1 cellular context compared by ENCODE assay signal in the genomic region with DNA sequence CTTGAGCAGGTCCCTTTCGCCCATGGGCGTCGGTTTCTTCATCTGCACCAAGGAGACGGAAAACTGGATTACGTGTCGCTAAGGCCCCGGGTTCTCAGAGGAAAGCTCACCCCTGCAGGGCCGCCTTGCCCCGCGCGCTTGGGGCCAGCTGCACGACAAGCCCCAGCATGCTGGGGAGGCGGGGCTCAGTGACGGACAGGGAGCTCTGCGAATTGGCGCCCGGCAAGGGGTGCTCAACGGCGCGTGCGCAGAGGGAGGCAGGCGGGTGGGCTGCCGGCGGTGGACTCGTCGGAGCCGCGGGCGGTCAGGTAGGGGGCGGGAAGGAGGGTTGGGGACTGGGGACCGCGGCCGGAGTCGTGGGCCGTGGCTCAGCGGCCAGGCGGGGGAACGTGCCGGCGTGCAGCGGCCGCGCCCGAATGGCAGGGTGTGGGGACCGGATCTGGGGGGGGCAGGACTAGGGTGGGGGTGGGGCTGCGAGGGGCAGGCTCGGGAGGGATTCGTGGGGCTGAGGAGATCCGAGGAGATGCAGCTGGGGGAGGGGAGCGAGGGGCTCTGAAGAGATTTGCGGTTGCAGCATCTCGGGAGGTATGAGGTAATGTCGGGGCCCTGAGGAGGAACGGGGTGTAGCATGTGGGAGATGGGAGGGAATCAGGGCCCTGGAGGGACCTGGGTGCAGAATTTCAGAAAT.
TF ChIP-seq lines count a peak whose summit lies in the region.

A gene with protein sequence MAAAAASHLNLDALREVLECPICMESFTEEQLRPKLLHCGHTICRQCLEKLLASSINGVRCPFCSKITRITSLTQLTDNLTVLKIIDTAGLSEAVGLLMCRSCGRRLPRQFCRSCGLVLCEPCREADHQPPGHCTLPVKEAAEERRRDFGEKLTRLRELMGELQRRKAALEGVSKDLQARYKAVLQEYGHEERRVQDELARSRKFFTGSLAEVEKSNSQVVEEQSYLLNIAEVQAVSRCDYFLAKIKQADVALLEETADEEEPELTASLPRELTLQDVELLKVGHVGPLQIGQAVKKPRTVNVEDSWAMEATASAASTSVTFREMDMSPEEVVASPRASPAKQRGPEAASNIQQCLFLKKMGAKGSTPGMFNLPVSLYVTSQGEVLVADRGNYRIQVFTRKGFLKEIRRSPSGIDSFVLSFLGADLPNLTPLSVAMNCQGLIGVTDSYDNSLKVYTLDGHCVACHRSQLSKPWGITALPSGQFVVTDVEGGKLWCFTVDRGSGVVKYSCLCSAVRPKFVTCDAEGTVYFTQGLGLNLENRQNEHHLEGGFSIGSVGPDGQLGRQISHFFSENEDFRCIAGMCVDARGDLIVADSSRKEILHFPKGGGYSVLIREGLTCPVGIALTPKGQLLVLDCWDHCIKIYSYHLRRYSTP (plus strand): TSS at position 232 of the 688 bp plus-strand sequence. CDS start 10,438 bp downstream, outside the sequence.

TF ChIP-seq in GM12878, 131 proteins besides CTCF, POLR2A, EP300 and RAD21 (continued from another document and continues in another):
- TF ChIP-seq, protein P1, sequence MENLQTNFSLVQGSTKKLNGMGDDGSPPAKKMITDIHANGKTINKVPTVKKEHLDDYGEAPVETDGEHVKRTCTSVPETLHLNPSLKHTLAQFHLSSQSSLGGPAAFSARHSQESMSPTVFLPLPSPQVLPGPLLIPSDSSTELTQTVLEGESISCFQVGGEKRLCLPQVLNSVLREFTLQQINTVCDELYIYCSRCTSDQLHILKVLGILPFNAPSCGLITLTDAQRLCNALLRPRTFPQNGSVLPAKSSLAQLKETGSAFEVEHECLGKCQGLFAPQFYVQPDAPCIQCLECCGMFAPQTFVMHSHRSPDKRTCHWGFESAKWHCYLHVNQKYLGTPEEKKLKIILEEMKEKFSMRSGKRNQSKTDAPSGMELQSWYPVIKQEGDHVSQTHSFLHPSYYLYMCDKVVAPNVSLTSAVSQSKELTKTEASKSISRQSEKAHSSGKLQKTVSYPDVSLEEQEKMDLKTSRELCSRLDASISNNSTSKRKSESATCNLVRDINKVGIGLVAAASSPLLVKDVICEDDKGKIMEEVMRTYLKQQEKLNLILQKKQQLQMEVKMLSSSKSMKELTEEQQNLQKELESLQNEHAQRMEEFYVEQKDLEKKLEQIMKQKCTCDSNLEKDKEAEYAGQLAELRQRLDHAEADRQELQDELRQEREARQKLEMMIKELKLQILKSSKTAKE (IDR thresholded peaks at IDR 0.05; ENCODE audit: low read depth, poor library complexity, severe bottlenecking) = peak; percentile 75
- TF ChIP-seq NBN (IDR thresholded peaks at IDR 0.05) (peak; percentile 68; the same call in 1 of the 2 replicates), PAX5 (IDR thresholded peaks at IDR 0.05; ENCODE audit: borderline replicate concordance, low read depth, low read length) (0 out of 2 replicates have a peak, but pooled peaks have one; percentile 43), CHD1 (IDR thresholded peaks at IDR 0.05; ENCODE audit: low read depth, low read length) (peak; percentile 94), RUNX3 (IDR thresholded peaks at IDR 0.05; ENCODE audit: low read length) (peak; percentile 46), POLR2AphosphoS2 (IDR thresholded peaks at IDR 0.05; ENCODE audit: low read depth, low read length) (0 out of 2 replicates have a peak, but pooled peaks have one; percentile 55), PML (IDR thresholded peaks at IDR 0.05; ENCODE audit: low read length) (peak; percentile 61; the same call in 1 of the 2 replicates), IKZF1 (conservative IDR thresholded peaks at IDR 0.05) (0 out of 2 replicates have a peak, but pooled peaks have one; percentile 24), CREM (IDR thresholded peaks at IDR 0.05; ENCODE audit: low read depth) (peak; percentile 39; the same call in 1 of the 2 replicates), EGR1 (IDR thresholded peaks at IDR 0.05; ENCODE audit: borderline replicate concordance in 1 of 2, low read depth in 2 of 2, low read length in 2 of 2) (0 out of 3 replicates have a peak, but pooled peaks of 1 of the 2 experiments have one; percentile 17), CHD2 (IDR thresholded peaks at IDR 0.05; ENCODE audit: borderline replicate concordance, low read depth, low read length) (peak; percentile 79), RB1 (IDR thresholded peaks at IDR 0.05; ENCODE audit: borderline replicate concordance) (peak; percentile 75; the same call in 1 of the 2 replicates), SMC3 (IDR thresholded peaks at IDR 0.05; ENCODE audit: borderline replicate concordance, low read length) (no peak), STAT1 (conservative IDR thresholded peaks at IDR 0.05) (no peak), TCF12 (IDR thresholded peaks at IDR 0.05; ENCODE audit: low read depth, low read length) (peak; percentile 91)
- TF ChIP-seq, protein P2, sequence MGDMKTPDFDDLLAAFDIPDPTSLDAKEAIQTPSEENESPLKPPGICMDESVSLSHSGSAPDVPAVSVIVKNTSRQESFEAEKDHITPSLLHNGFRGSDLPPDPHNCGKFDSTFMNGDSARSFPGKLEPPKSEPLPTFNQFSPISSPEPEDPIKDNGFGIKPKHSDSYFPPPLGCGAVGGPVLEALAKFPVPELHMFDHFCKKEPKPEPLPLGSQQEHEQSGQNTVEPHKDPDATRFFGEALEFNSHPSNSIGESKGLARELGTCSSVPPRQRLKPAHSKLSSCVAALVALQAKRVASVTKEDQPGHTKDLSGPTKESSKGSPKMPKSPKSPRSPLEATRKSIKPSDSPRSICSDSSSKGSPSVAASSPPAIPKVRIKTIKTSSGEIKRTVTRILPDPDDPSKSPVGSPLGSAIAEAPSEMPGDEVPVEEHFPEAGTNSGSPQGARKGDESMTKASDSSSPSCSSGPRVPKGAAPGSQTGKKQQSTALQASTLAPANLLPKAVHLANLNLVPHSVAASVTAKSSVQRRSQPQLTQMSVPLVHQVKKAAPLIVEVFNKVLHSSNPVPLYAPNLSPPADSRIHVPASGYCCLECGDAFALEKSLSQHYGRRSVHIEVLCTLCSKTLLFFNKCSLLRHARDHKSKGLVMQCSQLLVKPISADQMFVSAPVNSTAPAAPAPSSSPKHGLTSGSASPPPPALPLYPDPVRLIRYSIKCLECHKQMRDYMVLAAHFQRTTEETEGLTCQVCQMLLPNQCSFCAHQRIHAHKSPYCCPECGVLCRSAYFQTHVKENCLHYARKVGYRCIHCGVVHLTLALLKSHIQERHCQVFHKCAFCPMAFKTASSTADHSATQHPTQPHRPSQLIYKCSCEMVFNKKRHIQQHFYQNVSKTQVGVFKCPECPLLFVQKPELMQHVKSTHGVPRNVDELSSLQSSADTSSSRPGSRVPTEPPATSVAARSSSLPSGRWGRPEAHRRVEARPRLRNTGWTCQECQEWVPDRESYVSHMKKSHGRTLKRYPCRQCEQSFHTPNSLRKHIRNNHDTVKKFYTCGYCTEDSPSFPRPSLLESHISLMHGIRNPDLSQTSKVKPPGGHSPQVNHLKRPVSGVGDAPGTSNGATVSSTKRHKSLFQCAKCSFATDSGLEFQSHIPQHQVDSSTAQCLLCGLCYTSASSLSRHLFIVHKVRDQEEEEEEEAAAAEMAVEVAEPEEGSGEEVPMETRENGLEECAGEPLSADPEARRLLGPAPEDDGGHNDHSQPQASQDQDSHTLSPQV (IDR thresholded peaks at IDR 0.05) = no peak
- TF ChIP-seq, protein P3, sequence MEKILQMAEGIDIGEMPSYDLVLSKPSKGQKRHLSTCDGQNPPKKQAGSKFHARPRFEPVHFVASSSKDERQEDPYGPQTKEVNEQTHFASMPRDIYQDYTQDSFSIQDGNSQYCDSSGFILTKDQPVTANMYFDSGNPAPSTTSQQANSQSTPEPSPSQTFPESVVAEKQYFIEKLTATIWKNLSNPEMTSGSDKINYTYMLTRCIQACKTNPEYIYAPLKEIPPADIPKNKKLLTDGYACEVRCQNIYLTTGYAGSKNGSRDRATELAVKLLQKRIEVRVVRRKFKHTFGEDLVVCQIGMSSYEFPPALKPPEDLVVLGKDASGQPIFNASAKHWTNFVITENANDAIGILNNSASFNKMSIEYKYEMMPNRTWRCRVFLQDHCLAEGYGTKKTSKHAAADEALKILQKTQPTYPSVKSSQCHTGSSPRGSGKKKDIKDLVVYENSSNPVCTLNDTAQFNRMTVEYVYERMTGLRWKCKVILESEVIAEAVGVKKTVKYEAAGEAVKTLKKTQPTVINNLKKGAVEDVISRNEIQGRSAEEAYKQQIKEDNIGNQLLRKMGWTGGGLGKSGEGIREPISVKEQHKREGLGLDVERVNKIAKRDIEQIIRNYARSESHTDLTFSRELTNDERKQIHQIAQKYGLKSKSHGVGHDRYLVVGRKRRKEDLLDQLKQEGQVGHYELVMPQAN (conservative IDR thresholded peaks at IDR 0.05) = peak; percentile 63; the same call in 1 of the 2 replicates
- TF ChIP-seq, protein P4, sequence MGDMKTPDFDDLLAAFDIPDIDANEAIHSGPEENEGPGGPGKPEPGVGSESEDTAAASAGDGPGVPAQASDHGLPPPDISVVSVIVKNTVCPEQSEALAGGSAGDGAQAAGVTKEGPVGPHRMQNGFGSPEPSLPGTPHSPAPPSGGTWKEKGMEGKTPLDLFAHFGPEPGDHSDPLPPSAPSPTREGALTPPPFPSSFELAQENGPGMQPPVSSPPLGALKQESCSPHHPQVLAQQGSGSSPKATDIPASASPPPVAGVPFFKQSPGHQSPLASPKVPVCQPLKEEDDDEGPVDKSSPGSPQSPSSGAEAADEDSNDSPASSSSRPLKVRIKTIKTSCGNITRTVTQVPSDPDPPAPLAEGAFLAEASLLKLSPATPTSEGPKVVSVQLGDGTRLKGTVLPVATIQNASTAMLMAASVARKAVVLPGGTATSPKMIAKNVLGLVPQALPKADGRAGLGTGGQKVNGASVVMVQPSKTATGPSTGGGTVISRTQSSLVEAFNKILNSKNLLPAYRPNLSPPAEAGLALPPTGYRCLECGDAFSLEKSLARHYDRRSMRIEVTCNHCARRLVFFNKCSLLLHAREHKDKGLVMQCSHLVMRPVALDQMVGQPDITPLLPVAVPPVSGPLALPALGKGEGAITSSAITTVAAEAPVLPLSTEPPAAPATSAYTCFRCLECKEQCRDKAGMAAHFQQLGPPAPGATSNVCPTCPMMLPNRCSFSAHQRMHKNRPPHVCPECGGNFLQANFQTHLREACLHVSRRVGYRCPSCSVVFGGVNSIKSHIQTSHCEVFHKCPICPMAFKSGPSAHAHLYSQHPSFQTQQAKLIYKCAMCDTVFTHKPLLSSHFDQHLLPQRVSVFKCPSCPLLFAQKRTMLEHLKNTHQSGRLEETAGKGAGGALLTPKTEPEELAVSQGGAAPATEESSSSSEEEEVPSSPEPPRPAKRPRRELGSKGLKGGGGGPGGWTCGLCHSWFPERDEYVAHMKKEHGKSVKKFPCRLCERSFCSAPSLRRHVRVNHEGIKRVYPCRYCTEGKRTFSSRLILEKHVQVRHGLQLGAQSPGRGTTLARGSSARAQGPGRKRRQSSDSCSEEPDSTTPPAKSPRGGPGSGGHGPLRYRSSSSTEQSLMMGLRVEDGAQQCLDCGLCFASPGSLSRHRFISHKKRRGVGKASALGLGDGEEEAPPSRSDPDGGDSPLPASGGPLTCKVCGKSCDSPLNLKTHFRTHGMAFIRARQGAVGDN (IDR thresholded peaks at IDR 0.05) = peak; percentile 66
- TF ChIP-seq, protein P5, sequence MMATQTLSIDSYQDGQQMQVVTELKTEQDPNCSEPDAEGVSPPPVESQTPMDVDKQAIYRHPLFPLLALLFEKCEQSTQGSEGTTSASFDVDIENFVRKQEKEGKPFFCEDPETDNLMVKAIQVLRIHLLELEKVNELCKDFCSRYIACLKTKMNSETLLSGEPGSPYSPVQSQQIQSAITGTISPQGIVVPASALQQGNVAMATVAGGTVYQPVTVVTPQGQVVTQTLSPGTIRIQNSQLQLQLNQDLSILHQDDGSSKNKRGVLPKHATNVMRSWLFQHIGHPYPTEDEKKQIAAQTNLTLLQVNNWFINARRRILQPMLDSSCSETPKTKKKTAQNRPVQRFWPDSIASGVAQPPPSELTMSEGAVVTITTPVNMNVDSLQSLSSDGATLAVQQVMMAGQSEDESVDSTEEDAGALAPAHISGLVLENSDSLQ (IDR thresholded peaks at IDR 0.05) = peak; percentile 99
- TF ChIP-seq, protein P6, sequence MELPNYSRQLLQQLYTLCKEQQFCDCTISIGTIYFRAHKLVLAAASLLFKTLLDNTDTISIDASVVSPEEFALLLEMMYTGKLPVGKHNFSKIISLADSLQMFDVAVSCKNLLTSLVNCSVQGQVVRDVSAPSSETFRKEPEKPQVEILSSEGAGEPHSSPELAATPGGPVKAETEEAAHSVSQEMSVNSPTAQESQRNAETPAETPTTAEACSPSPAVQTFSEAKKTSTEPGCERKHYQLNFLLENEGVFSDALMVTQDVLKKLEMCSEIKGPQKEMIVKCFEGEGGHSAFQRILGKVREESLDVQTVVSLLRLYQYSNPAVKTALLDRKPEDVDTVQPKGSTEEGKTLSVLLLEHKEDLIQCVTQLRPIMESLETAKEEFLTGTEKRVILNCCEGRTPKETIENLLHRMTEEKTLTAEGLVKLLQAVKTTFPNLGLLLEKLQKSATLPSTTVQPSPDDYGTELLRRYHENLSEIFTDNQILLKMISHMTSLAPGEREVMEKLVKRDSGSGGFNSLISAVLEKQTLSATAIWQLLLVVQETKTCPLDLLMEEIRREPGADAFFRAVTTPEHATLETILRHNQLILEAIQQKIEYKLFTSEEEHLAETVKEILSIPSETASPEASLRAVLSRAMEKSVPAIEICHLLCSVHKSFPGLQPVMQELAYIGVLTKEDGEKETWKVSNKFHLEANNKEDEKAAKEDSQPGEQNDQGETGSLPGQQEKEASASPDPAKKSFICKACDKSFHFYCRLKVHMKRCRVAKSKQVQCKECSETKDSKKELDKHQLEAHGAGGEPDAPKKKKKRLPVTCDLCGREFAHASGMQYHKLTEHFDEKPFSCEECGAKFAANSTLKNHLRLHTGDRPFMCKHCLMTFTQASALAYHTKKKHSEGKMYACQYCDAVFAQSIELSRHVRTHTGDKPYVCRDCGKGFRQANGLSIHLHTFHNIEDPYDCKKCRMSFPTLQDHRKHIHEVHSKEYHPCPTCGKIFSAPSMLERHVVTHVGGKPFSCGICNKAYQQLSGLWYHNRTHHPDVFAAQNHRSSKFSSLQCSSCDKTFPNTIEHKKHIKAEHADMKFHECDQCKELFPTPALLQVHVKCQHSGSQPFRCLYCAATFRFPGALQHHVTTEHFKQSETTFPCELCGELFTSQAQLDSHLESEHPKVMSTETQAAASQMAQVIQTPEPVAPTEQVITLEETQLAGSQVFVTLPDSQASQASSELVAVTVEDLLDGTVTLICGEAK (IDR thresholded peaks at IDR 0.05; ENCODE audit: borderline replicate concordance) = 0 out of 2 replicates have a peak, but pooled peaks have one; percentile 13
- TF ChIP-seq, protein P7, sequence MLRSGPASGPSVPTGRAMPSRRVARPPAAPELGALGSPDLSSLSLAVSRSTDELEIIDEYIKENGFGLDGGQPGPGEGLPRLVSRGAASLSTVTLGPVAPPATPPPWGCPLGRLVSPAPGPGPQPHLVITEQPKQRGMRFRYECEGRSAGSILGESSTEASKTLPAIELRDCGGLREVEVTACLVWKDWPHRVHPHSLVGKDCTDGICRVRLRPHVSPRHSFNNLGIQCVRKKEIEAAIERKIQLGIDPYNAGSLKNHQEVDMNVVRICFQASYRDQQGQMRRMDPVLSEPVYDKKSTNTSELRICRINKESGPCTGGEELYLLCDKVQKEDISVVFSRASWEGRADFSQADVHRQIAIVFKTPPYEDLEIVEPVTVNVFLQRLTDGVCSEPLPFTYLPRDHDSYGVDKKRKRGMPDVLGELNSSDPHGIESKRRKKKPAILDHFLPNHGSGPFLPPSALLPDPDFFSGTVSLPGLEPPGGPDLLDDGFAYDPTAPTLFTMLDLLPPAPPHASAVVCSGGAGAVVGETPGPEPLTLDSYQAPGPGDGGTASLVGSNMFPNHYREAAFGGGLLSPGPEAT (IDR thresholded peaks at IDR 0.05; ENCODE audit: low read depth) = 0 out of 2 replicates have a peak, but pooled peaks have one; percentile 10
- TF ChIP-seq, protein P8, sequence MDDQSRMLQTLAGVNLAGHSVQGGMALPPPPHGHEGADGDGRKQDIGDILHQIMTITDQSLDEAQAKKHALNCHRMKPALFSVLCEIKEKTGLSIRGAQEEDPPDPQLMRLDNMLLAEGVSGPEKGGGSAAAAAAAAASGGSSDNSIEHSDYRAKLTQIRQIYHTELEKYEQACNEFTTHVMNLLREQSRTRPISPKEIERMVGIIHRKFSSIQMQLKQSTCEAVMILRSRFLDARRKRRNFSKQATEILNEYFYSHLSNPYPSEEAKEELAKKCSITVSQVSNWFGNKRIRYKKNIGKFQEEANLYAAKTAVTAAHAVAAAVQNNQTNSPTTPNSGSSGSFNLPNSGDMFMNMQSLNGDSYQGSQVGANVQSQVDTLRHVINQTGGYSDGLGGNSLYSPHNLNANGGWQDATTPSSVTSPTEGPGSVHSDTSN (IDR thresholded peaks at IDR 0.05; ENCODE audit: insufficient replicate concordance, low read depth, low read length) = peak; percentile 98
